Comparison of ENCODE assay signal across 8 cellular contexts in the genomic region with DNA sequence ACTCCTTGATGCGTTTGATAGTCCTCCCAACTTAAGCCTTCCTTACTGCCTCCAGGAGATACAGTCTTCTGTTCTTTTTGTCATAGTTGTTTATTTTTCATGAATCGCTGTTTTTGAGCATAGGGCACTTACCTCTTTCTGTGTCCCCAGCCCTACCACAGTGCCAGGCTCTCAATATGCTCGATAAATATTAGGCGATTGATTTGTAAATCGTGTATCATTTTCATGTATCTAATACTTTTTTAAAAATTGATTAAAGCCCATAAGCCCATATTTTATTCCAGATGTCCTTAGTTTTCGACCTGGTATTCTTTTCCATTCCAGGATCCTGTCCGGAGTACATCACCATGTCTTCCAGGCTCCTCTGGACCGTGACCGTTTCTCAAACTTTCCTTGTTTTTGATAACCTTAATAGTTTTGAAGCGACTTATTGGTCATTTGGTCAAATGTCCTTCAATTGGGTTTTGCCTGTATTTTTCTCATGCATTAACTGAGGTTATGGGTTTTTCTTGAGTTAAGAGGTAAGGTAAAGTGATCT. TPM values are rescaled to one million over a fixed set of nuclear protein-coding genes. Genes with fewer than 3 reads are reported as not detected.
DNase-seq lines count a peak whose midpoint lies in the region; ATAC-seq and TF ChIP-seq lines count a peak whose summit lies in the region.

No MANE protein-coding gene starts in this region.

- H3K9ac ChIP-seq in iPS-15b (ENCODE audit: low read depth, low read length): peak overlapping the region; percentile 99

- H3K27me3 ChIP-seq in iPS-15b (ENCODE audit: control insufficient read depth, insufficient read depth, low read length) (no peaks in the 10 kb centered on the region), suprapubic skin (no peaks in the 10 kb centered on the region)

- peak overlapping the region; percentile 100 for H3K4me3 ChIP-seq in iPS-15b (ENCODE audit: low read depth, low read length)
- H3K4me3 ChIP-seq in suprapubic skin: peak overlapping the region; percentile 91

- H3K36me3 ChIP-seq in iPS-15b (ENCODE audit: control insufficient read depth, insufficient read depth, low read length) (no peaks in the 10 kb centered on the region), suprapubic skin (no peaks in the 10 kb centered on the region)

- ATAC-seq in activated CD4-positive, CD25-positive, alpha-beta regulatory T cell treated with anti-CD3 and anti-CD28 coated beads, Interleukin-2, amount 50 U/mL, for 24 hours: peak; percentile 2 to 4
- peak; percentile 16 for ATAC-seq in HG02970 (IDR thresholded peaks at IDR 0.05; ENCODE audit: low FRiP score, unreplicated experiment)

- H3K4me1 ChIP-seq in iPS-15b (ENCODE audit: control insufficient read depth, insufficient read depth, low read length) (no peaks in the 10 kb centered on the region), suprapubic skin (peaks cover 42% of the 10 kb centered on the region)

- DNase-seq in activated CD4-positive, CD25-positive, alpha-beta regulatory T cell treated with anti-CD3 and anti-CD28 coated beads, Interleukin-2, amount 50 U/mL, for 72 hours: no peak
- DNase-seq in suprapubic skin (ENCODE audit: low spot score in 2 of 2) (no peak), nucleus accumbens (lab: John Stamatoyannopoulos, UW) (no peak), germinal center (ENCODE audit: low spot score) (no peak)

- no peak for TF ChIP-seq EP300 in suprapubic skin (IDR thresholded peaks at IDR 0.05)

- peak overlapping the region; percentile 99 for H3K27ac ChIP-seq in VCaP
- H3K27ac ChIP-seq in suprapubic skin: peak overlapping the region; percentile 97

- TF ChIP-seq POLR2A in suprapubic skin (IDR thresholded peaks at IDR 0.05): no peak

- no peak for TF ChIP-seq CTCF in VCaP (conservative IDR thresholded peaks at IDR 0.05)
- no peak for TF ChIP-seq CTCF in suprapubic skin (IDR thresholded peaks at IDR 0.05)

- H3K9me3 ChIP-seq in iPS-15b (ENCODE audit: control insufficient read depth, insufficient read depth, low read length) (no peaks in the 10 kb centered on the region), suprapubic skin (no peaks in the 10 kb centered on the region)

- 50% methylated on average over 10 of the region's 10 CpGs for WGBS in suprapubic skin

RNA-seq across cellular contexts. Expression of a gene that starts 0.4 kb away (rescaled TPM):
- total RNA-seq in suprapubic skin: 100 to 1,000 TPM in 1 of 4 donors, 10 to 100 TPM in 3; 46.9 to 102 (median 81.5) TPM
